ENCODE assay signal across 11 cellular contexts in the genomic region with DNA sequence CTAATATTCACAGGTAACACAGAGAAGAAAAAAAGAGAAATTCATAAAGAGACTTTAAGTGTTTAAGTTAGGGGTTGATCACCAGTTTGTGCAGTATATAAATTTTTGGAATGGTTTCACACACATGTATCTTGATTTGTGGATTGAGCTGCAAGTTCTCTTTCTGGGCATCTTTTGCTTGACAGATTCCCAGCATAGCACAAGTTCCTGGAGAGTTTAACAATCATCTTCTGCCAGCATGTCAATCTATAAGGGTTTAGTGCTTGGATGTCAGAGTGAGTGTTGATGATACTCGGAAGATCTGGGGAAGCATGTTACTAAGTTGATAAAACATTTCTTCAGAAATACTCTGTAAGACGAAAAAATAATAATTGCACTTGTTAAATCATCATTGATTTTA. TPM values are rescaled to one million over a fixed set of nuclear protein-coding genes. Genes with fewer than 3 reads are reported as not detected.
"Had no signal": no experiment of that assay in that cellular context is flagged by ENCODE, and none has a peak within 500 bp of the region (broad histone marks: within the 10 kb centered on the region; RNA-seq: fewer than 3 reads in every experiment).

No MANE protein-coding gene starts in this region.

- H3K9me3 ChIP-seq: HAP-1 had no signal

- H3K4me2 ChIP-seq: GM23338 had no signal

- H3K9me3 Mint-ChIP-seq: GM23338, H9, HFFc6 had no signal

- H3K9ac ChIP-seq: GM23248 had no signal

- H2AFZ ChIP-seq: GM23248, GM23338 had no signal

- H3K4me3 ChIP-seq: GM23248, GM23338, HAP-1 had no signal

- H3K27ac ChIP-seq: GM23248 had no signal

- H3K4me3 Mint-ChIP-seq: GM23338, H9, HFFc6 had no signal

- H3K27ac Mint-ChIP-seq: GM23338, H9, HFFc6 had no signal

- ATAC-seq: GM23338, HCT116 had no signal

- DNase-seq: GM23248, GOT3, H7, H9, HCEC 1CT, HFFc6 had no signal

RNA-seq across cellular contexts. Expression of gene FGF6, which starts 43.9 kb away (rescaled TPM):
- total RNA-seq: GM23248, GM23338, H1, H4, H7, H9, HFFc6 had no signal
- polyA plus RNA-seq: GM23248, GM23338, H1 had no signal
